12 cellular contexts compared by ENCODE assay signal in the genomic region with DNA sequence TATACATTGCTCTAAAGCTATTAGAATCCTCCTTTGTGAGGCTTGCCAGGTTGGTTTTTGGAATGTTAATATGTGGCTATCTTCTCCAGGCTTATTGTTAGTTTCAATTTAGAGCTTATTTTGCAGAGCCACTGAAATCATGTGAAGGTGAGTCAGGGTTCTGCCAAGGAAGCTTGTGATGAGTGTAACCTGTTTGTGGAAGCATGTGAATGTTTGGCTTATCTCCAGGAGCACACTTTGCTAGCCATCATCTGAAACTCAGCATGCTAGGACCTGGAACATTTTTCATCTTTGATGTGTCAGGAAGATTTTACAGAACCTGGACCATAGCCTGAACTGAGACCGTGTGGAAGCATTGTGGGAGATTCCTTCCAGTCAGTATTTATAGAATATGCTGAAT.
A peak's percentile ranks its signal among the peaks of the same experiment; 100 is the strongest.
DNase-seq lines count a peak whose midpoint lies in the region; FAIRE-seq and TF ChIP-seq lines count a peak whose summit lies in the region.
"Had no signal": no experiment of that assay in that cellular context is flagged by ENCODE, and none has a peak within 500 bp of the region (broad histone marks: within the 10 kb centered on the region; RNA-seq: fewer than 3 reads in every experiment).

No MANE protein-coding gene starts in this region.

- peaks cover 9% of the 10 kb centered on the region for H3K36me3 Mint-ChIP-seq in progenitor cell of endocrine pancreas (ENCODE audit: insufficient read depth)
- H3K36me3 Mint-ChIP-seq: activated naive CD4-positive, alpha-beta T cell treated with anti-CD3 and anti-CD28 coated beads, Interleukin-2, amount 10 ng/mL, durations not matched to agents 7 days and 5 days had no signal

- peaks cover 8% of the 10 kb centered on the region for H3K9me3 Mint-ChIP-seq in progenitor cell of endocrine pancreas (ENCODE audit: low read depth)
- H3K9me3 Mint-ChIP-seq: activated naive CD4-positive, alpha-beta T cell treated with anti-CD3 and anti-CD28 coated beads, Interleukin-2, amount 10 ng/mL, durations not matched to agents 7 days and 5 days; stimulated activated naive CD8-positive, alpha-beta T cell treated with anti-CD3 and anti-CD28 coated beads, Interleukin-15, Interleukin-2, amounts not matched to agents 100 ng/mL and 50 ng/mL, for 24 hours had no signal

- H3K4me1 Mint-ChIP-seq in progenitor cell of endocrine pancreas (ENCODE audit: low read depth), result peaks cover 9% of the 10 kb centered on the region
- H3K4me1 Mint-ChIP-seq: activated naive CD4-positive, alpha-beta T cell treated with anti-CD3 and anti-CD28 coated beads, Interleukin-2, amount 10 ng/mL, durations not matched to agents 7 days and 5 days had no signal

- H3K4me3 Mint-ChIP-seq in progenitor cell of endocrine pancreas (ENCODE audit: low read depth), result no peak overlapping the region
- H3K4me3 Mint-ChIP-seq: activated naive CD4-positive, alpha-beta T cell treated with anti-CD3 and anti-CD28 coated beads, Interleukin-2, amount 10 ng/mL, durations not matched to agents 7 days and 5 days; stimulated activated naive CD8-positive, alpha-beta T cell treated with anti-CD3 and anti-CD28 coated beads, Interleukin-15, Interleukin-2, amounts not matched to agents 100 ng/mL and 50 ng/mL, for 24 hours had no signal

- intact Hi-C loops in posterior vena cava (cut with DNase I), result no loop called here

- DNase-seq in D721Med (ENCODE audit: insufficient read length, low spot score) (no peak), NCI-H2227 (lab: John Stamatoyannopoulos, UW; ENCODE audit: unreplicated experiment) (peak; percentile 57), mucosa of gallbladder (ENCODE audit: low spot score) (peak; percentile 66), posterior vena cava (ENCODE audit: low spot score) (no peak), progenitor cell of endocrine pancreas (ENCODE audit: low spot score, unreplicated experiment) (no peak)
- no peak for DNase-seq in effector CD4-positive, alpha-beta T cell
- no peak for DNase-seq in activated CD4-positive, alpha-beta T cell treated with anti-CD3 and anti-CD28 coated beads for 1 hour
- DNase-seq: activated naive CD4-positive, alpha-beta T cell treated with anti-CD3 and anti-CD28 coated beads, Interleukin-2, amount 10 ng/mL, durations not matched to agents 7 days and 5 days; BE2C; Peyer's patch had no signal

- no peaks in the 10 kb centered on the region for H3K27me3 Mint-ChIP-seq in progenitor cell of endocrine pancreas
- H3K27me3 Mint-ChIP-seq: activated naive CD4-positive, alpha-beta T cell treated with anti-CD3 and anti-CD28 coated beads, Interleukin-2, amount 10 ng/mL, durations not matched to agents 7 days and 5 days; stimulated activated naive CD8-positive, alpha-beta T cell treated with anti-CD3 and anti-CD28 coated beads, Interleukin-15, Interleukin-2, amounts not matched to agents 100 ng/mL and 50 ng/mL, for 24 hours had no signal

- TF ChIP-seq CTCF in D721Med (IDR thresholded peaks at IDR 0.05; ENCODE audit: insufficient read depth, missing control alignments) (no peak), progenitor cell of endocrine pancreas (IDR thresholded peaks at IDR 0.05; ENCODE audit: unreplicated experiment) (no peak)

- H3K27ac Mint-ChIP-seq in progenitor cell of endocrine pancreas, result no peak overlapping the region
- H3K27ac Mint-ChIP-seq: activated naive CD4-positive, alpha-beta T cell treated with anti-CD3 and anti-CD28 coated beads, Interleukin-2, amount 10 ng/mL, durations not matched to agents 7 days and 5 days; stimulated activated naive CD8-positive, alpha-beta T cell treated with anti-CD3 and anti-CD28 coated beads, Interleukin-15, Interleukin-2, amounts not matched to agents 100 ng/mL and 50 ng/mL, for 24 hours had no signal

- FAIRE-seq in D721Med (lab: Jason Lieb, UNC), result peak; percentile 25

- peak overlapping the region; percentile 34 for H3K27ac ChIP-seq in cingulate gyrus (ENCODE audit: low read depth, low read length)
- H3K27ac ChIP-seq: Peyer's patch had no signal

Comparison
In these comparisons a context has a peak if more than half of its experiments do, and no peak if none do; other contexts are left out.
1. DNase-seq: peak in NCI-H2227 (single experiment) and mucosa of gallbladder (single experiment); none in D721Med (single experiment), posterior vena cava (single experiment), progenitor cell of endocrine pancreas (single experiment), effector CD4-positive, alpha-beta T cell (single experiment) and activated CD4-positive, alpha-beta T cell treated with anti-CD3 and anti-CD28 coated beads for 1 hour (single experiment).